Comparison of ENCODE assay signal across 9 cellular contexts in genomic region chr2:65232636-65233035, GRCh38. TPM values are rescaled to one million over a fixed set of nuclear protein-coding genes. Genes with fewer than 3 reads are reported as not detected.
A peak's percentile ranks its signal among the peaks of the same experiment; 100 is the strongest.
DNase-seq lines count a peak whose midpoint lies in the region; ATAC-seq and TF ChIP-seq lines count a peak whose summit lies in the region.
"Had no signal": no experiment of that assay in that cellular context is flagged by ENCODE, and none has a peak within 500 bp of the region (broad histone marks: within the 10 kb centered on the region; RNA-seq: fewer than 3 reads in every experiment).

No MANE protein-coding gene starts in this region.

- POLR2A ChIA-PET in GM10248 (lab: Yijun Ruan, JAX), result interaction anchor here (1.1 kb wide), 1 partner anchor 102 kb away, joined by 3 read pairs; the partner anchor contains the start of gene RAB1A

- no peak overlapping the region for H2AFZ ChIP-seq in osteoblast (ENCODE audit: low read length)

- H3K27me3 ChIP-seq in osteoblast (ENCODE audit: insufficient read depth, low read length) (no peaks in the 10 kb centered on the region), heart right ventricle (no peaks in the 10 kb centered on the region)

- CTCF ChIA-PET in GM10248 (lab: Yijun Ruan, JAX), result interaction anchor here (1.0 kb wide), 2 partner anchors 103 to 168 kb away, joined by 3 to 4 read pairs; partner anchors contain the start of gene RAB1A

- H4K20me1 ChIP-seq in osteoblast (ENCODE audit: insufficient read depth, low read length), result peaks cover 43% of the 10 kb centered on the region

- H3K9me3 ChIP-seq in osteoblast (ENCODE audit: low read depth, low read length), result no peaks in the 10 kb centered on the region
- no peaks in the 10 kb centered on the region for H3K9me3 ChIP-seq in heart right ventricle

- no peak for ATAC-seq in heart right ventricle
- ATAC-seq: Right ventricle myocardium inferior had no signal

- peaks cover 31% of the 10 kb centered on the region for H3K36me3 ChIP-seq in osteoblast (ENCODE audit: insufficient read depth, low read length)
- peaks cover 0 to 50% (median 0%) of the 10 kb centered on the region in 9 donors for H3K36me3 ChIP-seq in heart right ventricle

- in situ Hi-C loops in astrocyte of the spinal cord (cut with HindIII; ENCODE audit: low sequenced_read_pairs), result no loop called here

- peaks cover 82% of the 10 kb centered on the region for H3K79me2 ChIP-seq in osteoblast (ENCODE audit: insufficient read depth, low read length)

- 88 to 91% methylated on average over 2 of the region's 2 CpGs for WGBS in heart right ventricle, 2 donors

- H3K4me2 ChIP-seq in osteoblast (ENCODE audit: insufficient read depth, low read length), result peak overlapping the region; percentile 70

- TF ChIP-seq CTCF in GM10248 (IDR thresholded peaks at IDR 0.05; ENCODE audit: control extremely low read depth, extremely low read depth, low read depth, missing control alignments), result no peak
- no peak for TF ChIP-seq CTCF in astrocyte of the spinal cord (IDR thresholded peaks at IDR 0.05; ENCODE audit: low read depth, low read length)
- TF ChIP-seq CTCF in osteoblast (IDR thresholded peaks at IDR 0.05; ENCODE audit: extremely low read depth, low read depth, low read length), result no peak
- no peak for TF ChIP-seq CTCF in heart right ventricle (IDR thresholded peaks at IDR 0.05)

- H3K27ac ChIP-seq in osteoblast (ENCODE audit: low read depth, low read length) (peak overlapping the region; percentile 98), heart right ventricle (peak overlapping the region in 1 of 10 donors; percentile 65)

- H3K4me1 ChIP-seq in osteoblast (ENCODE audit: insufficient read depth, low read length), result peaks cover 41% of the 10 kb centered on the region
- H3K4me1 ChIP-seq in heart right ventricle, result peaks cover 3 to 86% (median 74%) of the 10 kb centered on the region in 9 donors

- intact Hi-C loops in heart right ventricle (cut with DNase I), result no loop called here

- H3K4me3 ChIP-seq in astrocyte of the spinal cord (ENCODE audit: low read depth, low read length) (no peak overlapping the region), osteoblast (ENCODE audit: insufficient read depth, low read length) (no peak overlapping the region), heart right ventricle (no peak overlapping the region)

- peak; percentile 32 for DNase-seq in GM10248 (ENCODE audit: extremely low spot score)
- peak; percentile 74 for DNase-seq in M059J (ENCODE audit: low read depth)
- peak; percentile 80 for DNase-seq in astrocyte of the spinal cord (ENCODE audit: low read depth, low spot score)
- peak; percentile 89 for DNase-seq in osteoblast (ENCODE audit: insufficient read length, low spot score, missing footprints)
- DNase-seq in D341Med (ENCODE audit: low spot score), result no peak
- DNase-seq in DMS79 treated with DMSO at 0.1 percent for 48 hours (lab: John Stamatoyannopoulos, UW), result no peak
- no peak for DNase-seq in heart right ventricle
- no peak for DNase-seq in NCI-H2196 (lab: John Stamatoyannopoulos, UW; ENCODE audit: unreplicated experiment)

RNA-seq across cellular contexts. Expression of gene ACTR2, which starts 5.0 kb away (rescaled TPM):
- total RNA-seq in M059J (2014; rRNA removed; shearing (Covaris generic)), result 49.7 and 90.8 TPM in 2 replicates
- total RNA-seq in osteoblast (110 and 114 TPM in 2 replicates), heart right ventricle (100 to 1,000 TPM in 6 of 10 donors, 10 to 100 TPM in 4; 87.3 to 164 (median 114) TPM)
- 10 to 100 TPM; 34.1 to 48.6 TPM for polyA plus RNA-seq in heart right ventricle

Comparison
In these comparisons a context has a peak if more than half of its experiments do, and no peak if none do; other contexts are left out.
1. DNase-seq: peak in GM10248 (single experiment), M059J (single experiment), astrocyte of the spinal cord (single experiment) and osteoblast (single experiment); none in D341Med (single experiment), DMS79 treated with DMSO at 0.1 percent for 48 hours (single experiment), heart right ventricle (0 of 2) and NCI-H2196 (single experiment).